Comparison of ENCODE assay signal across 5 cellular contexts in genomic region chr3:50365842-50366220, GRCh38. TPM values are rescaled to one million over a fixed set of nuclear protein-coding genes. Genes with fewer than 3 reads are reported as not detected.
DNase-seq lines count a peak whose midpoint lies in the region; TF ChIP-seq lines count a peak whose summit lies in the region.

No MANE protein-coding gene starts in this region.

- H3K9me3 ChIP-seq in OCI-LY3 (ENCODE audit: insufficient read depth, low read length) = no peaks in the 10 kb centered on the region
- no peaks in the 10 kb centered on the region for H3K9me3 ChIP-seq in spleen

- H3K4me3 ChIP-seq in OCI-LY3 (ENCODE audit: low read length) = peak overlapping the region; percentile 78
- peak overlapping the region in 38 of 59 donors; percentile 49 to 75 (median 62) for H3K4me3 ChIP-seq in dorsolateral prefrontal cortex
- H3K4me3 ChIP-seq in spleen = peak overlapping the region in 7 of 8 donors; percentile 50 to 81 (median 59)

- peaks cover 9% of the 10 kb centered on the region for H3K27me3 ChIP-seq in OCI-LY3 (ENCODE audit: low read depth, low read length)
- H3K27me3 ChIP-seq in dorsolateral prefrontal cortex = no peaks in the 10 kb centered on the region
- peaks cover 0 to 4% (median 0%) of the 10 kb centered on the region in 7 donors for H3K27me3 ChIP-seq in spleen (replicated peaks in 1 of 7)

- H3K27ac ChIP-seq in OCI-LY3 (ENCODE audit: low read length) (no peak overlapping the region), dorsolateral prefrontal cortex (peak overlapping the region in 18 of 59 donors; percentile 12 to 78 (median 51)), spleen (peak overlapping the region in 4 of 8 donors; percentile 77 to 87 (median 82))

- WGBS in spleen, 5 donors = 57 to 82% (median 79%) methylated on average over 1 to 5 of the region's 5 CpGs

- H4K20me1 ChIP-seq in OCI-LY3 (ENCODE audit: insufficient read depth, low read length) = no peaks in the 10 kb centered on the region

- H3K4me2 ChIP-seq in OCI-LY3 (ENCODE audit: low read length) = peak overlapping the region; percentile 85

- H2AFZ ChIP-seq in OCI-LY3 (ENCODE audit: low read depth, low read length) = peak overlapping the region; percentile 45; the same call in 1 of the 2 replicates

- peaks cover 6% of the 10 kb centered on the region; the same call in 1 of the 2 replicates for H3K4me1 ChIP-seq in OCI-LY3 (ENCODE audit: low read length)
- peaks cover 0 to 39% (median 21%) of the 10 kb centered on the region in 6 donors for H3K4me1 ChIP-seq in spleen

- H3K9ac ChIP-seq in OCI-LY3 (ENCODE audit: low read length) = no peak overlapping the region; the same call in 1 of the 2 replicates

- H3K79me2 ChIP-seq in OCI-LY3 (ENCODE audit: low read length) = no peaks in the 10 kb centered on the region

- TF ChIP-seq CTCF in OCI-LY3 (IDR thresholded peaks at IDR 0.05; ENCODE audit: low read depth, low read length) (no peak), dorsolateral prefrontal cortex (IDR thresholded peaks at IDR 0.05 in 54 of 56, conservative IDR thresholded peaks at IDR 0.05 in 2 of 56; ENCODE audit: low read depth in 1 of 56, partially characterized antibody in 56 of 56) (no peak), spleen (IDR thresholded peaks at IDR 0.05 in 8 of 11, conservative IDR thresholded peaks at IDR 0.05 in 3 of 11) (no peak)

- no peak for TF ChIP-seq POLR2A in spleen (IDR thresholded peaks at IDR 0.05)

- intact Hi-C loops in dorsolateral prefrontal cortex (cut with DNase I) (loop anchor here in 1 of 2 donors (5.0 kb wide), 1 partner anchor 176 kb away; no protein-coding TSS in a partner anchor), spleen (cut with DNase I; ENCODE audit: low total_unique reads) (no loop called here)

- DNase-seq in dorsolateral prefrontal cortex (no peak), spleen (no peak), NCI-H524 treated with DMSO at 0.1 percent for 48 hours (lab: John Stamatoyannopoulos, UW) (no peak), glomerular visceral epithelial cell (ENCODE audit: extremely low spot score) (no peak)

- H3K36me3 ChIP-seq in OCI-LY3 (replicated peaks; ENCODE audit: low read depth, low read length) = no peaks in the 10 kb centered on the region
- no peaks in the 10 kb centered on the region for H3K36me3 ChIP-seq in spleen

RNA-seq across cellular contexts. Expression of gene TMEM115, which starts 6.5 kb away (rescaled TPM):
- total RNA-seq in dorsolateral prefrontal cortex (10 to 100 TPM; 19.2 to 33.5 (median 26.4) TPM), spleen (10 to 100 TPM; 22.6 to 49.2 (median 35.1) TPM)
- polyA plus RNA-seq in spleen = 10 to 100 TPM; 14.0 to 22.1 (median 17.2) TPM

RNA-seq across cellular contexts. Expression of gene CYB561D2, which starts 15.2 kb away (rescaled TPM):
- total RNA-seq in dorsolateral prefrontal cortex = 10 to 100 TPM in 113 of 120 experiments, 1 to 10 TPM in 7; 7.6 to 20.0 (median 13.4) TPM
- 10 to 100 TPM; 18.7 to 33.7 (median 24.9) TPM for total RNA-seq in spleen
- 10 to 100 TPM; 26.8 to 35.2 (median 27.2) TPM for polyA plus RNA-seq in spleen

RNA-seq across cellular contexts. Expression of gene NPRL2, which starts 15.3 kb away (rescaled TPM):
- total RNA-seq in dorsolateral prefrontal cortex (10 to 100 TPM; 24.6 to 51.7 (median 35.3) TPM), spleen (10 to 100 TPM; 17.8 to 31.2 (median 22.7) TPM)
- 10 to 100 TPM; 22.1 to 28.2 (median 23.0) TPM for polyA plus RNA-seq in spleen

RNA-seq across cellular contexts. Expression of gene ZMYND10, which starts 20.3 kb away (rescaled TPM):
- total RNA-seq in dorsolateral prefrontal cortex (1 to 10 TPM; 1.1 to 7.6 (median 3.1) TPM), spleen (1 to 10 TPM in 3 of 7 donors, under 1 TPM in 3, not detected in 1; 0.60 to 2.2 (median 1.1) TPM)
- 1 to 10 TPM in 2 of 3 donors, under 1 TPM in 1; 0.56 to 2.1 (median 1.6) TPM for polyA plus RNA-seq in spleen

RNA-seq across cellular contexts. Expression of gene RASSF1, which starts 25.2 kb away (rescaled TPM):
- total RNA-seq in dorsolateral prefrontal cortex = 10 to 100 TPM; 10.1 to 23.5 (median 15.5) TPM
- total RNA-seq in spleen = 100 to 1,000 TPM in 1 of 7 donors, 10 to 100 TPM in 6; 48.3 to 113 (median 63.3) TPM
- polyA plus RNA-seq in spleen = 10 to 100 TPM; 59.3 to 83.7 (median 81.4) TPM
